8 cellular contexts compared by ENCODE assay signal in the genomic region with DNA sequence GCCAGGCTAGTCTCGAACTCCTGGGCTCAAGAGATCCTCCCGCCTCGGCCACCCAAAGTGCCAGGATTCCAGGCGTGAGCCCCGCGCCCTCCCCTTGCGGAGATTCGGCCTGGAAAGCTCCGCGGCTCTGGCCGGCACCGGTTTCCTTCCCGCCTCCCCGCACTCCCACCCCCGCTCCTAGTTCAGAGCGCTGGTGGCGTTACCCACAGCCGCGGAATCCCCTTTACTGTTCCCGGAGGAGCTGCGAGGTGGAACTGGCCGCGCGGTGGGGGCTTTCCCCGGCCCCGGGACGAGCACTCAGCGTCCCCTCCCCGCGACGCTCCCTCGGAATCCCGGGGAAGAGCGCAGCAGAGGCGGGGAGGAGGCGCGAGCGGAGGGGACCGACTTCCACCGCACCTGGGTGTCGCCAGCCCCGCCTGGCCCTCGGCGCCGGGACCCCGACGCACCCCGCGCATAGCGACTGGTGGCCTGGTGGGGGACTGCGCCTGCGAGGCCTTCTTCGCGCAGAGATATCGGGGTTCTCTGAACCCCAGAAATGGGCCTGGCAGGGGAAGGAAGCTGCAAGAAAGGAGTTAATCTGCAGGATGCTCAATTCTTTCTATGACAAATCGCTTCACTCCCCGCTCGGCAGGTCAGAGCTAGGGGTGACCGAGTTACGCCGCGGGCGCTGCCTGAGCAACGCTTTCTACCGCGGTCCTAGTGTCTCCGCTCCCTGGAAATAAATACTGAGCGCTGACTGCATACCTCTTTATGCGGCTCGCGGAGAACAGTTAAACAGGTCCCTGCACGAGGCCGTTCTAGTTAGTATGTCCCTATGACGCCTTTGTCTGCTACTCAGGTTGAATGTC. TPM values are rescaled to one million over a fixed set of nuclear protein-coding genes. Genes with fewer than 3 reads are reported as not detected.
DNase-seq lines count a peak whose midpoint lies in the region; ATAC-seq and TF ChIP-seq lines count a peak whose summit lies in the region.

No MANE protein-coding gene starts in this region.

- no peak overlapping the region for H2BK12ac ChIP-seq in mesenchymal stem cell (ENCODE audit: low read length in 2 of 2)

- H3K18ac ChIP-seq in mesenchymal stem cell (ENCODE audit: low read depth in 1 of 2, low read length in 2 of 2): peak overlapping the region in 1 of 2 experiments; percentile 75

- no peak overlapping the region for H3K14ac ChIP-seq in mesenchymal stem cell (ENCODE audit: low read length in 2 of 2)

- peak overlapping the region; percentile 55 for H3K9ac ChIP-seq in mesenchymal stem cell (ENCODE audit: low read length)

- H3K9me3 ChIP-seq in mesenchymal stem cell (ENCODE audit: control insufficient read depth, low read length) (no peaks in the 10 kb centered on the region), thymus (ENCODE audit: control insufficient read depth) (peaks cover 2% of the 10 kb centered on the region)

- no peaks in the 10 kb centered on the region for H3K36me3 ChIP-seq in H7 (replicated peaks; ENCODE audit: control insufficient read depth, insufficient read depth, low read length)
- H3K36me3 ChIP-seq in mesenchymal stem cell (ENCODE audit: control insufficient read depth in 1 of 2, insufficient read depth in 2 of 2, low read depth in 1 of 2, low read length in 2 of 2): no peaks in the 10 kb centered on the region
- no peaks in the 10 kb centered on the region for H3K36me3 ChIP-seq in thymus (ENCODE audit: control insufficient read depth, insufficient read depth)

- no peak overlapping the region for H2BK15ac ChIP-seq in mesenchymal stem cell (ENCODE audit: low read depth, poor library complexity, severe bottlenecking)

- peak overlapping the region; percentile 13; the same call in 1 of the 2 replicates for H3K27ac ChIP-seq in VCaP
- peak overlapping the region in 58 of 59 donors; percentile 10 to 89 (median 70) for H3K27ac ChIP-seq in dorsolateral prefrontal cortex
- no peak overlapping the region for H3K27ac ChIP-seq in mesenchymal stem cell (ENCODE audit: low read length, poor library complexity, severe bottlenecking)
- no peak overlapping the region for H3K27ac ChIP-seq in thymus (ENCODE audit: low read depth)

- no peak overlapping the region for H3K4ac ChIP-seq in mesenchymal stem cell (ENCODE audit: low read depth in 1 of 2, low read length in 2 of 2)

- H2AK5ac ChIP-seq in mesenchymal stem cell (ENCODE audit: low read length, severe bottlenecking): no peak overlapping the region

- peak overlapping the region; percentile 100 for H3K4me2 ChIP-seq in mesenchymal stem cell (ENCODE audit: low read length, poor library complexity, severe bottlenecking)

- H3K79me1 ChIP-seq in mesenchymal stem cell (replicated peaks; ENCODE audit: low read length, poor library complexity, severe bottlenecking): no peaks in the 10 kb centered on the region

- peak overlapping the region; percentile 51 for H2AFZ ChIP-seq in mesenchymal stem cell (ENCODE audit: low read depth, low read length)

- ATAC-seq in GM19452 (IDR thresholded peaks at IDR 0.05; ENCODE audit: unreplicated experiment): no peak

- intact Hi-C loops in dorsolateral prefrontal cortex (cut with DNase I): no loop called here

- H2BK120ac ChIP-seq in mesenchymal stem cell (ENCODE audit: low read depth, low read length): no peak overlapping the region

- peak overlapping the region; percentile 39 for H4K91ac ChIP-seq in mesenchymal stem cell (ENCODE audit: low read length)

- TF ChIP-seq CTCF in VCaP (conservative IDR thresholded peaks at IDR 0.05) (no peak), dorsolateral prefrontal cortex (IDR thresholded peaks at IDR 0.05 in 54 of 56, conservative IDR thresholded peaks at IDR 0.05 in 2 of 56; ENCODE audit: low read depth in 1 of 56, partially characterized antibody in 56 of 56) (peak in 7 of 56 donors; percentile 3 to 26 (median 16))

- H2BK5ac ChIP-seq in mesenchymal stem cell (ENCODE audit: low read depth, low read length, poor library complexity, severe bottlenecking): no peak overlapping the region

- DNase-seq in EH (ENCODE audit: low read depth) (peak; percentile 20), H7 (peak; percentile 91), dorsolateral prefrontal cortex (peak in 7 of 10 donors; percentile 36 to 71 (median 60)), mesenchymal stem cell (peak; percentile 47), glomerular visceral epithelial cell (ENCODE audit: extremely low spot score) (no peak)

- H3K4me3 ChIP-seq in H7 (ENCODE audit: insufficient read depth, low read depth, low read length): peak overlapping the region; percentile 61
- peak overlapping the region; percentile 49 to 84 (median 72) for H3K4me3 ChIP-seq in dorsolateral prefrontal cortex
- peak overlapping the region; percentile 54 to 79 for H3K4me3 ChIP-seq in mesenchymal stem cell (ENCODE audit: insufficient read depth in 1 of 2, low read depth in 1 of 2, low read length in 2 of 2)
- H3K4me3 ChIP-seq in thymus (ENCODE audit: low read length): peak overlapping the region; percentile 25

- WGBS in mesenchymal stem cell: 3% methylated on average over 59 of the region's 74 CpGs
- 3% methylated on average over 74 of the region's 74 CpGs for WGBS in thymus

- peaks cover 15% of the 10 kb centered on the region for H3K4me1 ChIP-seq in mesenchymal stem cell (ENCODE audit: control insufficient read depth, insufficient read depth, low read depth, low read length)
- peaks cover 4% of the 10 kb centered on the region for H3K4me1 ChIP-seq in thymus (ENCODE audit: control insufficient read depth, insufficient read depth, low read length)

- H3K27me3 ChIP-seq in H7 (ENCODE audit: control insufficient read depth, insufficient read depth, low read length) (peaks cover 25% of the 10 kb centered on the region), dorsolateral prefrontal cortex (no peaks in the 10 kb centered on the region), mesenchymal stem cell (ENCODE audit: control insufficient read depth in 1 of 2, insufficient read depth in 1 of 2, low read length in 2 of 2) (peaks cover 0 to 4% of the 10 kb centered on the region in 2 experiments), thymus (ENCODE audit: control insufficient read depth, insufficient read depth) (peaks cover 35% of the 10 kb centered on the region)

- peak overlapping the region; percentile 40 for H4K8ac ChIP-seq in mesenchymal stem cell (ENCODE audit: low read length)

- peak overlapping the region in 1 of 2 experiments; percentile 73 for H3K23ac ChIP-seq in mesenchymal stem cell (ENCODE audit: low read length in 2 of 2)

RNA-seq across cellular contexts. Expression of gene SLC25A4, which starts 14.6 kb away (rescaled TPM):
- total RNA-seq in H7 (2014; rRNA removed; shearing (Covaris generic)): 24.6 and 32.8 TPM in 2 replicates
- total RNA-seq in dorsolateral prefrontal cortex: 100 to 1,000 TPM in 100 of 120 experiments, 10 to 100 TPM in 20; 57.5 to 171 (median 125) TPM
- 4.7 TPM for polyA plus RNA-seq in mesenchymal stem cell (2013, experiment 1 of 2)
- 5.0 TPM for polyA plus RNA-seq in mesenchymal stem cell (2013, experiment 2 of 2)
- polyA plus RNA-seq in thymus: 15.0 TPM

Comparison
In these comparisons a context has a peak if more than half of its experiments do, and no peak if none do; other contexts are left out.
1. H3K27ac ChIP-seq: peak in VCaP (single experiment) and dorsolateral prefrontal cortex (58 of 59); none in mesenchymal stem cell (single experiment) and thymus (single experiment).
2. Peak in every context shown above with its lines, with median percentiles within 50 percentile points of each other: H3K4me3 ChIP-seq.